8 cellular contexts compared by ENCODE assay signal in genomic region chr5:151685749-151686672, GRCh38. TPM values are rescaled to one million over a fixed set of nuclear protein-coding genes. Genes with fewer than 3 reads are reported as not detected.
DNase-seq lines count a peak whose midpoint lies in the region; ATAC-seq and TF ChIP-seq lines count a peak whose summit lies in the region.

No MANE protein-coding gene starts in this region.

- in situ Hi-C loops in HAP-1 (cut with MboI; ENCODE audit: low sequenced_read_pairs) = no loop called here

- no peaks in the 10 kb centered on the region for H3K36me3 ChIP-seq in HAP-1 (replicated peaks)
- peaks cover 0 to 7% (median 0%) of the 10 kb centered on the region in 4 donors for H3K36me3 ChIP-seq in stomach

- H3K27me3 Mint-ChIP-seq in activated naive CD8-positive, alpha-beta T cell treated with anti-CD3 and anti-CD28 coated beads, Interleukin-2, amount 50 U/mL, for 24 hours = peaks cover 26% of the 10 kb centered on the region
- peaks cover 3 to 24% (median 9%) of the 10 kb centered on the region in 3 donors for H3K27me3 Mint-ChIP-seq in immature natural killer cell (ENCODE audit: low read depth in 3 of 3)
- H3K27me3 Mint-ChIP-seq in effector memory CD8-positive, alpha-beta T cell = peaks cover 56 to 67% of the 10 kb centered on the region in 2 donors

- TF ChIP-seq EP300 in stomach (IDR thresholded peaks at IDR 0.05) = no peak

- intact Hi-C loops in stomach (cut with DNase I; ENCODE audit: low total_unique reads) = no loop called here

- TF ChIP-seq POLR2A in stomach (IDR thresholded peaks at IDR 0.05) = no peak

- H3K9me3 ChIP-seq in HAP-1 (no peaks in the 10 kb centered on the region), stomach (no peaks in the 10 kb centered on the region)

- WGBS in stomach, 5 donors = 29 to 38% (median 32%) methylated on average over 10 of the region's 10 CpGs

- TF ChIP-seq CTCF in stomach (IDR thresholded peaks at IDR 0.05) = no peak

- H3K4me1 ChIP-seq in HAP-1 (peaks cover 31% of the 10 kb centered on the region), stomach (peaks cover 9 to 51% (median 32%) of the 10 kb centered on the region in 4 donors)

- no peaks in the 10 kb centered on the region for H3K9me3 Mint-ChIP-seq in activated naive CD8-positive, alpha-beta T cell treated with anti-CD3 and anti-CD28 coated beads, Interleukin-2, amount 50 U/mL, for 24 hours
- no peaks in the 10 kb centered on the region for H3K9me3 Mint-ChIP-seq in immature natural killer cell
- H3K9me3 Mint-ChIP-seq in effector memory CD8-positive, alpha-beta T cell = no peaks in the 10 kb centered on the region

- no peak for ATAC-seq in activated naive CD8-positive, alpha-beta T cell treated with anti-CD3 and anti-CD28 coated beads, Interleukin-2, amount 50 U/mL, for 24 hours
- ATAC-seq in effector memory CD8-positive, alpha-beta T cell (replicated peaks) = no peak

- peak overlapping the region; percentile 44 for H3K4me3 Mint-ChIP-seq in activated naive CD8-positive, alpha-beta T cell treated with anti-CD3 and anti-CD28 coated beads, Interleukin-2, amount 50 U/mL, for 24 hours
- peak overlapping the region; percentile 46 to 87 (median 65) for H3K4me3 Mint-ChIP-seq in immature natural killer cell
- peak overlapping the region in 1 of 2 donors; percentile 44 for H3K4me3 Mint-ChIP-seq in effector memory CD8-positive, alpha-beta T cell

- no peak overlapping the region for H3K27ac Mint-ChIP-seq in activated naive CD8-positive, alpha-beta T cell treated with anti-CD3 and anti-CD28 coated beads, Interleukin-2, amount 50 U/mL, for 24 hours
- peak overlapping the region in 3 of 6 donors; percentile 6 to 44 (median 14) for H3K27ac Mint-ChIP-seq in immature natural killer cell
- H3K27ac Mint-ChIP-seq in effector memory CD8-positive, alpha-beta T cell = no peak overlapping the region

- peak overlapping the region; percentile 60 to 89 (median 86) for H3K27ac ChIP-seq in stomach

- H3K4me3 ChIP-seq in HAP-1 = peak overlapping the region; percentile 48
- peak overlapping the region; percentile 50 to 58 (median 55) for H3K4me3 ChIP-seq in stomach

- DNase-seq in HAP-1 (ENCODE audit: low spot score in 2 of 2) = peak; percentile 11 to 33
- DNase-seq in activated naive CD8-positive, alpha-beta T cell treated with anti-CD3 and anti-CD28 coated beads, Interleukin-2, amount 50 U/mL, for 24 hours = no peak
- no peak for DNase-seq in immature natural killer cell
- no peak for DNase-seq in stomach
- DNase-seq in T1000 (lab: John Stamatoyannopoulos, UW) = no peak
- DNase-seq in NCI-H2227 treated with DMSO at 0.1 percent for 48 hours (lab: John Stamatoyannopoulos, UW) = no peak
- DNase-seq in effector memory CD8-positive, alpha-beta T cell = no peak
- DNase-seq in mucosa of gallbladder (ENCODE audit: low spot score) = no peak

- H3K36me3 Mint-ChIP-seq in activated naive CD8-positive, alpha-beta T cell treated with anti-CD3 and anti-CD28 coated beads, Interleukin-2, amount 50 U/mL, for 24 hours (ENCODE audit: low read depth) = no peaks in the 10 kb centered on the region
- H3K36me3 Mint-ChIP-seq in immature natural killer cell = no peaks in the 10 kb centered on the region
- peaks cover 3% of the 10 kb centered on the region for H3K36me3 Mint-ChIP-seq in effector memory CD8-positive, alpha-beta T cell (ENCODE audit: insufficient read depth)

- no peaks in the 10 kb centered on the region for H3K27me3 ChIP-seq in HAP-1 (ENCODE audit: low read depth)
- H3K27me3 ChIP-seq in stomach = peaks cover 0 to 14% (median 12%) of the 10 kb centered on the region in 3 donors

- peaks cover 7% of the 10 kb centered on the region for H3K4me1 Mint-ChIP-seq in activated naive CD8-positive, alpha-beta T cell treated with anti-CD3 and anti-CD28 coated beads, Interleukin-2, amount 50 U/mL, for 24 hours
- peaks cover 10 to 15% of the 10 kb centered on the region in 2 donors for H3K4me1 Mint-ChIP-seq in immature natural killer cell
- H3K4me1 Mint-ChIP-seq in effector memory CD8-positive, alpha-beta T cell (ENCODE audit: low read depth in 2 of 2) = peaks cover 4 to 9% of the 10 kb centered on the region in 2 donors

RNA-seq across cellular contexts. Expression of gene SPARC, which starts 0.7 kb away (rescaled TPM):
- polyA plus RNA-seq in immature natural killer cell = 10 to 100 TPM in 1 of 3 donors, 1 to 10 TPM in 2; 5.1 to 34.4 (median 9.8) TPM
- 1,000 to 10,000 TPM in 1 of 5 donors, 100 to 1,000 TPM in 3, 10 to 100 TPM in 1; 36.2 to 1,348 (median 170) TPM for total RNA-seq in stomach
- 10 to 100 TPM; 80.9 to 87.7 (median 86.7) TPM for polyA plus RNA-seq in stomach
- 985 TPM for total RNA-seq in mucosa of gallbladder

Comparison
In these comparisons a context has a peak if more than half of its experiments do, and no peak if none do; other contexts are left out.
1. DNase-seq: peak in HAP-1 (2 of 2); none in activated naive CD8-positive, alpha-beta T cell treated with anti-CD3 and anti-CD28 coated beads, Interleukin-2, amount 50 U/mL, for 24 hours (single experiment), immature natural killer cell (0 of 3), stomach (single experiment), T1000 (single experiment), NCI-H2227 treated with DMSO at 0.1 percent for 48 hours (single experiment), effector memory CD8-positive, alpha-beta T cell (0 of 3) and mucosa of gallbladder (single experiment).